In genomic region chr6:116462516-116462915, GRCh38 we compare ENCODE assay signal across 2 cellular contexts.
TF ChIP-seq lines count a peak whose summit lies in the region.

No MANE protein-coding gene starts in this region.

TF ChIP-seq in GM23338, 12 proteins besides CTCF, POLR2A, EP300 and RAD21 (continued from another document):
- TF ChIP-seq ZNF462 (CRISPR knock-in tag; IDR thresholded peaks at IDR 0.05) (no peak), REST (IDR thresholded peaks at IDR 0.05; ENCODE audit: unreplicated experiment) (no peak)

TF ChIP-seq in HepG2, 621 proteins besides CTCF, POLR2A, EP300 and RAD21 (continued from another document):
- TF ChIP-seq ZNF431 (CRISPR knock-in tag; IDR thresholded peaks at IDR 0.05; ENCODE audit: borderline replicate concordance, low read depth), result no peak
- peak; percentile 48; the same call in 1 of the 2 replicates for TF ChIP-seq RNF2 (conservative IDR thresholded peaks at IDR 0.05; ENCODE audit: low read depth)
TF ChIP-seq in HepG2: peak in this region for 2.
